ENCODE assay signal across 1 cellular context in genomic region chr19:1438035-1438932, GRCh38.
TF ChIP-seq lines count a peak whose summit lies in the region.

Gene RPS15 (plus strand): TSS chr19:1438396. CDS start chr19:1438426, 30 bp downstream.

TF ChIP-seq in SK-N-SH, 30 proteins besides CTCF, POLR2A, EP300 and RAD21 (continued from another document):
- peak; percentile 50; the same call in 1 of the 2 replicates for TF ChIP-seq USF2 (IDR thresholded peaks at IDR 0.05; ENCODE audit: borderline replicate concordance, low read depth, low read length)
- peak; percentile 99 for TF ChIP-seq TAF1 (IDR thresholded peaks at IDR 0.05; ENCODE audit: borderline replicate concordance, low read depth, low read length)
- peak; percentile 91; the same call in 1 of the 2 replicates for TF ChIP-seq SIN3A (IDR thresholded peaks at IDR 0.05; ENCODE audit: borderline replicate concordance, low read depth, low read length)
- TF ChIP-seq RXRA (IDR thresholded peaks at IDR 0.05; ENCODE audit: borderline replicate concordance, low read depth), result no peak
- TF ChIP-seq JUND (IDR thresholded peaks at IDR 0.05), result peak; percentile 14; the same call in 1 of the 2 replicates
- peak; percentile 99 for TF ChIP-seq ZBTB33 (IDR thresholded peaks at IDR 0.05; ENCODE audit: borderline replicate concordance, low read depth)
- TF ChIP-seq POLR2AphosphoS5 (IDR thresholded peaks at IDR 0.05; ENCODE audit: low read depth, low read length), result peak; percentile 99
- peak; percentile 50; the same call in 1 of the 2 replicates for TF ChIP-seq NRF1 (IDR thresholded peaks at IDR 0.05; ENCODE audit: low read depth, low read length)
- no peak for TF ChIP-seq RFX5 (IDR thresholded peaks at IDR 0.05; ENCODE audit: low read length)
- peak; percentile 89 for TF ChIP-seq MAX (IDR thresholded peaks at IDR 0.05; ENCODE audit: low read depth)
- peak; percentile 37; the same call in 1 of the 2 replicates for TF ChIP-seq PBX3 (IDR thresholded peaks at IDR 0.05)
- 0 out of 2 replicates have a peak, but pooled peaks have one; percentile 32 for TF ChIP-seq TEAD4 (IDR thresholded peaks at IDR 0.05; ENCODE audit: borderline replicate concordance, insufficient read depth)
- TF ChIP-seq IRF3 (IDR thresholded peaks at IDR 0.05; ENCODE audit: low read depth, low read length), result no peak
TF ChIP-seq in SK-N-SH: peak in this region for 20.
